23 cellular contexts compared by ENCODE assay signal in genomic region chr18:62027914-62028520, GRCh38.
"Had no signal": no experiment of that assay in that cellular context is flagged by ENCODE, and none has a peak within 500 bp of the region (broad histone marks: within the 10 kb centered on the region; RNA-seq: fewer than 3 reads in every experiment).

No MANE protein-coding gene starts in this region.

- DNase-seq: dorsolateral prefrontal cortex; effector CD8-positive, alpha-beta T cell; gastrocnemius medialis; immature natural killer cell; left ventricle myocardium inferior; mesenchymal stem cell; naive B cell; nephron progenitor cell; spleen; stimulated activated CD4-positive, alpha-beta T cell treated with anti-CD3 and anti-CD28 coated beads, Interleukin-15, amount 100 ng/mL, for 24 hours; stimulated activated CD4-positive, alpha-beta T cell treated with anti-CD3 and anti-CD28 coated beads, Interleukin-1b, Interleukin-23, amount 100 ng/mL, for 48 hours; stimulated activated CD4-positive, alpha-beta T cell treated with anti-CD3 and anti-CD28 coated beads, Interleukin-4, amount 100 ng/mL, for 24 hours; stimulated activated naive B cell treated with anti-CD40 and anti-IgM and Interleukin-4, amounts not matched to agents 10 μg/mL and 1 μg/mL and 100 μg/mL, for 72 hours; stimulated activated naive CD8-positive, alpha-beta T cell treated with anti-CD3 and anti-CD28 coated beads, Interleukin-15, amount 100 ng/mL, for 72 hours; testis had no signal

- H2AFZ ChIP-seq: parathyroid adenoma had no signal

- H3K9me3 ChIP-seq: esophagus muscularis mucosa, gastrocnemius medialis, left ventricle myocardium inferior, prostate gland, spleen, testis, tibial nerve had no signal

- H3K36me3 ChIP-seq: esophagus muscularis mucosa, gastrocnemius medialis, left ventricle myocardium inferior, prostate gland, spleen, tibial nerve had no signal

- H3K36me3 Mint-ChIP-seq: immature natural killer cell; naive B cell; stimulated activated naive B cell treated with anti-CD40 and anti-IgM and Interleukin-4, amounts not matched to agents 10 μg/mL and 1 μg/mL and 100 μg/mL, for 72 hours had no signal

- H3K27me3 ChIP-seq: esophagus muscularis mucosa, gastrocnemius medialis, spleen, testis, tibial nerve had no signal

- H3K9me3 Mint-ChIP-seq: stimulated activated naive CD8-positive, alpha-beta T cell treated with anti-CD3 and anti-CD28 coated beads, Interleukin-15, amount 100 ng/mL, for 72 hours had no signal

- ATAC-seq: gastrocnemius medialis; sciatic nerve; stimulated activated naive B cell treated with anti-CD40 and anti-IgM and Interleukin-4, amounts not matched to agents 10 μg/mL and 1 μg/mL and 100 μg/mL, for 72 hours; stimulated activated naive CD8-positive, alpha-beta T cell treated with anti-CD3 and anti-CD28 coated beads, Interleukin-15, amount 100 ng/mL, for 72 hours had no signal

- H3K27ac Mint-ChIP-seq: immature natural killer cell; nephron progenitor cell; stimulated activated naive B cell treated with anti-CD40 and anti-IgM and Interleukin-4, amounts not matched to agents 10 μg/mL and 1 μg/mL and 100 μg/mL, for 72 hours; stimulated activated naive CD8-positive, alpha-beta T cell treated with anti-CD3 and anti-CD28 coated beads, Interleukin-15, amount 100 ng/mL, for 72 hours had no signal

- H3K4me3 ChIP-seq: coronary artery, dorsolateral prefrontal cortex, esophagus muscularis mucosa, gastrocnemius medialis, left ventricle myocardium inferior, lung, prostate gland, spleen, testis, tibial nerve had no signal

- H3K27ac ChIP-seq: coronary artery, dorsolateral prefrontal cortex, epithelial cell of prostate, esophagus muscularis mucosa, gastrocnemius medialis, left ventricle myocardium inferior, parathyroid adenoma, prostate gland, spleen, testis, tibial nerve had no signal

- H3K4me1 ChIP-seq: esophagus muscularis mucosa, gastrocnemius medialis, parathyroid adenoma, prostate gland, spleen, testis, tibial nerve had no signal

- H3K4me3 Mint-ChIP-seq: immature natural killer cell; nephron progenitor cell; stimulated activated naive B cell treated with anti-CD40 and anti-IgM and Interleukin-4, amounts not matched to agents 10 μg/mL and 1 μg/mL and 100 μg/mL, for 72 hours; stimulated activated naive CD8-positive, alpha-beta T cell treated with anti-CD3 and anti-CD28 coated beads, Interleukin-15, amount 100 ng/mL, for 72 hours had no signal

- H3K9ac ChIP-seq: parathyroid adenoma had no signal

- H3K4me1 Mint-ChIP-seq: immature natural killer cell; naive B cell; stimulated activated naive B cell treated with anti-CD40 and anti-IgM and Interleukin-4, amounts not matched to agents 10 μg/mL and 1 μg/mL and 100 μg/mL, for 72 hours had no signal

- H3K79me2 ChIP-seq: parathyroid adenoma had no signal
